Comparison of ENCODE assay signal across 14 cellular contexts in the genomic region with DNA sequence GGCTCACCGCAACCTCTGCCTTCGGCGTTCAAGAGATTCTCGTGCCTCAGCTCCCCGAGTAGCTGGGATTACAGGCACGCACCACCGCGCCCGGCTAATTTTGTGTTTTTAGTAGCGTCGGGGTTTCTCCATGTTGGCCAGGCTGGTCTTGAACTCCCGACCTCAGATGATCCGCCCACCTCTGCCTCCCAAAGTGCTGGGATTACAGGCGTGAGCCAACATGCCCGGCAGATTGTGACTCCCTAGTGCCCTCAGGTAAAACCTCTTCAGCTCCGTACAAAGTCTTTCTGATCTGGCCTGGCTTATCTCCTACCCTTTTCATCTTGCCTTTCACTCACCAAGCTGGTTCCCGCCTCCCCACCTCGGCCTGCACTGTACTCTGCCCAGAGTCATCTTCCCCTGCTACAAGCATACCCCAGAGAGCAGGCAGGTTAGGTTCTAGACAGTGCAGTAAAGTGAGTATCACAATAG. TPM values are rescaled to one million over a fixed set of nuclear protein-coding genes. Genes with fewer than 3 reads are reported as not detected.
A peak's percentile ranks its signal among the peaks of the same experiment; 100 is the strongest.
DNase-seq lines count a peak whose midpoint lies in the region; ATAC-seq and TF ChIP-seq lines count a peak whose summit lies in the region.
"Had no signal": no experiment of that assay in that cellular context is flagged by ENCODE, and none has a peak within 500 bp of the region (broad histone marks: within the 10 kb centered on the region; RNA-seq: fewer than 3 reads in every experiment).

No MANE protein-coding gene starts in this region.

- H3K4me3 ChIP-seq in breast epithelium: no peak overlapping the region
- H3K4me3 ChIP-seq: ovary, upper lobe of right lung had no signal

- H3K27ac Mint-ChIP-seq in MCF 10A (ENCODE audit: low read depth, unreplicated experiment) (peak overlapping the region; percentile 9), type B pancreatic cell (peak overlapping the region; percentile 95)
- peak overlapping the region; percentile 45 for H3K27ac Mint-ChIP-seq in dendritic cell treated with granulocyte-macrophage colony-stimulating factor and Interleukin-4, amounts not matched to agents 40 ng/mL and 50 ng/mL, for 4 days

- no peaks in the 10 kb centered on the region for H3K36me3 ChIP-seq in breast epithelium
- H3K36me3 ChIP-seq: ovary, upper lobe of right lung had no signal

- peaks cover 13% of the 10 kb centered on the region for H3K4me1 Mint-ChIP-seq in MCF 10A (ENCODE audit: insufficient read depth, unreplicated experiment)
- H3K4me1 Mint-ChIP-seq in dendritic cell treated with granulocyte-macrophage colony-stimulating factor and Interleukin-4, amounts not matched to agents 40 ng/mL and 50 ng/mL, for 4 days (ENCODE audit: low read depth): peaks cover 23% of the 10 kb centered on the region
- H3K4me1 Mint-ChIP-seq in type B pancreatic cell (ENCODE audit: unreplicated experiment): peaks cover 25% of the 10 kb centered on the region

- H3K9me3 Mint-ChIP-seq in MCF 10A (ENCODE audit: unreplicated experiment): no peaks in the 10 kb centered on the region
- H3K9me3 Mint-ChIP-seq in dendritic cell treated with granulocyte-macrophage colony-stimulating factor and Interleukin-4, amounts not matched to agents 40 ng/mL and 50 ng/mL, for 4 days: no peaks in the 10 kb centered on the region
- no peaks in the 10 kb centered on the region for H3K9me3 Mint-ChIP-seq in type B pancreatic cell

- CTCF ChIA-PET in MCF 10A (lab: Yijun Ruan, JAX): no interaction called here

- no peak overlapping the region for H3K4me3 Mint-ChIP-seq in MCF 10A (ENCODE audit: unreplicated experiment)
- no peak overlapping the region for H3K4me3 Mint-ChIP-seq in dendritic cell treated with granulocyte-macrophage colony-stimulating factor and Interleukin-4, amounts not matched to agents 40 ng/mL and 50 ng/mL, for 4 days
- H3K4me3 Mint-ChIP-seq in type B pancreatic cell: peak overlapping the region; percentile 40

- BruUV-seq in MCF 10A (replicated peaks; lab: Mats Ljungman, UMichigan): no TSS peak

- no peaks in the 10 kb centered on the region for H3K4me1 ChIP-seq in breast epithelium

- no peaks in the 10 kb centered on the region for H3K27me3 ChIP-seq in breast epithelium
- H3K27me3 ChIP-seq: ovary, upper lobe of right lung had no signal

- no peak for TF ChIP-seq CTCF in MCF 10A (IDR thresholded peaks at IDR 0.05; ENCODE audit: unreplicated experiment)
- no peak for TF ChIP-seq CTCF in breast epithelium (IDR thresholded peaks at IDR 0.05)
- no peak for TF ChIP-seq CTCF in type B pancreatic cell (conservative IDR thresholded peaks at IDR 0.05)

- intact Hi-C loops in MCF 10A (cut with micrococcal nuclease): no loop called here
- intact Hi-C loops in breast epithelium (cut with DNase I; ENCODE audit: low total_unique reads): no loop called here
- intact Hi-C loops in dendritic cell treated with granulocyte-macrophage colony-stimulating factor and Interleukin-4, amounts not matched to agents 40 ng/mL and 50 ng/mL, for 4 days (cut with micrococcal nuclease): no loop called here

- no peaks in the 10 kb centered on the region for H3K9me3 ChIP-seq in breast epithelium
- H3K9me3 ChIP-seq: ovary, upper lobe of right lung had no signal

- POLR2A ChIA-PET in MCF 10A (lab: Yijun Ruan, JAX): interaction anchor here (0.6 to 2.7 kb wide), 10 partner anchors 10 to 64 kb away, joined by 3 to 17 read pairs (median 4); no protein-coding TSS in a partner anchor

- no peak overlapping the region for H3K27ac ChIP-seq in breast epithelium
- H3K27ac ChIP-seq: ovary, upper lobe of right lung had no signal

- no peaks in the 10 kb centered on the region for H3K27me3 Mint-ChIP-seq in MCF 10A (ENCODE audit: insufficient read depth, unreplicated experiment)
- H3K27me3 Mint-ChIP-seq in dendritic cell treated with granulocyte-macrophage colony-stimulating factor and Interleukin-4, amounts not matched to agents 40 ng/mL and 50 ng/mL, for 4 days: no peaks in the 10 kb centered on the region
- H3K27me3 Mint-ChIP-seq in type B pancreatic cell: no peaks in the 10 kb centered on the region

- no peak for TF ChIP-seq POLR2A in breast epithelium (IDR thresholded peaks at IDR 0.05)

- H3K36me3 Mint-ChIP-seq in MCF 10A (ENCODE audit: insufficient read depth, unreplicated experiment) (peaks cover 14% of the 10 kb centered on the region), type B pancreatic cell (peaks cover 7% of the 10 kb centered on the region)
- peaks cover 71% of the 10 kb centered on the region for H3K36me3 Mint-ChIP-seq in dendritic cell treated with granulocyte-macrophage colony-stimulating factor and Interleukin-4, amounts not matched to agents 40 ng/mL and 50 ng/mL, for 4 days (ENCODE audit: low read depth)

- DNase-seq in MCF 10A (ENCODE audit: unreplicated experiment) (peak; percentile 37), breast epithelium (ENCODE audit: low spot score in 2 of 2) (no peak), left lobe of liver (ENCODE audit: low spot score) (no peak), type B pancreatic cell (ENCODE audit: extremely low spot score, unreplicated experiment) (no peak), SIG-M5 treated with dmso at 0.1 percent for 504 hours (lab: John Stamatoyannopoulos, UW; ENCODE audit: unreplicated experiment) (no peak)
- no peak for DNase-seq in stimulated activated CD4-positive, alpha-beta T cell treated with anti-CD3 and anti-CD28 coated beads, Interleukin-15, amount 100 ng/mL, for 24 hours
- no peak for DNase-seq in activated CD8-positive, alpha-beta memory T cell treated with anti-CD3 and anti-CD28 coated beads, Interleukin-2, amount 50 U/mL, for 4 hours
- DNase-seq: activated CD4-positive, alpha-beta T cell treated with anti-CD3 and anti-CD28 coated beads, Interleukin-2, amount 50 U/mL, for 4 hours; DMS53; NCI-H226; ovary; upper lobe of right lung had no signal

- peak; percentile 72 for ATAC-seq in left lobe of liver

RNA-seq across cellular contexts. Expression of gene BICRA, which starts 15.0 kb away (rescaled TPM):
- 13.1 and 16.8 TPM in 2 replicates for total RNA-seq in MCF 10A (2022)
- total RNA-seq in breast epithelium: 1 to 10 TPM; 4.2 to 8.3 (median 7.5) TPM
- 6.7 TPM for total RNA-seq in left lobe of liver
- 22.9 and 23.5 TPM in 2 replicates for total RNA-seq in type B pancreatic cell (ENCODE audit: low replicate concordance)

RNA-seq across cellular contexts. Expression of gene ZNF541, which starts 51.0 kb away (rescaled TPM):
- total RNA-seq in MCF 10A (2022) (not detected in 2 replicates), breast epithelium (1 to 10 TPM in 1 of 3 donors, under 1 TPM in 1, not detected in 1; 0.15 to 1.4 TPM), left lobe of liver (0.08 TPM), type B pancreatic cell (ENCODE audit: low replicate concordance) (not detected in 2 replicates)
- total RNA-seq: epithelial cell of proximal tubule had no signal

Comparison
In these comparisons a context has a peak if more than half of its experiments do, and no peak if none do; other contexts are left out.
1. H3K27ac Mint-ChIP-seq: peak in every context shown above with its lines; median percentile 95 in type B pancreatic cell; 45 in dendritic cell treated with granulocyte-macrophage colony-stimulating factor and Interleukin-4, amounts not matched to agents 40 ng/mL and 50 ng/mL, for 4 days; 9 in MCF 10A.